24 cellular contexts compared by ENCODE assay signal in genomic region chr7:40873248-40873647, GRCh38.
"Had no signal": no experiment of that assay in that cellular context is flagged by ENCODE, and none has a peak within 500 bp of the region (broad histone marks: within the 10 kb centered on the region; RNA-seq: fewer than 3 reads in every experiment).

No MANE protein-coding gene starts in this region.

- ATAC-seq: effector memory CD8-positive, alpha-beta T cell; gastrocnemius medialis; left lung; lower lobe of right lung; natural killer cell treated with Interleukin-12 subunit alpha and Interleukin-12 subunit beta and Interleukin-15 and Interleukin-18, amount 100 ng/mL, for 72 hours; pancreas; right lobe of liver; stimulated activated naive B cell treated with anti-CD40 and anti-IgM and Interleukin-4, amounts not matched to agents 10 μg/mL and 1 μg/mL and 100 μg/mL, for 72 hours had no signal

- H3K27me3 ChIP-seq: esophagus squamous epithelium, gastrocnemius medialis, hepatocyte, left lung, neutrophil, pancreas, right lobe of liver, thyroid gland, vagina had no signal

- H3K36me3 ChIP-seq: esophagus squamous epithelium, gastrocnemius medialis, left lung, lower lobe of right lung, neutrophil, pancreas, right lobe of liver, thyroid gland, vagina had no signal

- H3K27ac ChIP-seq: coronary artery, esophagus squamous epithelium, gastrocnemius medialis, hepatocyte, left lung, lower lobe of right lung, neutrophil, pancreas, right lobe of liver, thyroid gland, vagina had no signal

- H3K9me3 ChIP-seq: neutrophil, pancreas, right lobe of liver, thyroid gland, vagina had no signal

- H3K4me3 ChIP-seq: coronary artery, esophagus squamous epithelium, gastrocnemius medialis, hepatocyte, left lung, lower lobe of right lung, pancreas, right lobe of liver, thyroid gland, vagina had no signal

- H3K4me1 ChIP-seq: esophagus squamous epithelium, gastrocnemius medialis, left lung, lower lobe of right lung, pancreas, right lobe of liver, thyroid gland, vagina had no signal

- DNase-seq: dermis blood vessel endothelial cell; effector memory CD8-positive, alpha-beta T cell; erythroblast; esophagus squamous epithelium; gastrocnemius medialis; head of caudate nucleus; kidney; left lung; lower lobe of right lung; naive B cell; pancreas; retina; right lobe of liver; small intestine; stimulated activated CD4-positive, alpha-beta T cell treated with anti-CD3 and anti-CD28 coated beads, Interleukin-15, amount 100 ng/mL, for 24 hours; stimulated activated CD4-positive, alpha-beta T cell treated with anti-CD3 and anti-CD28 coated beads, Interleukin-2, amount 100 ng/mL, for 48 hours; stimulated activated naive B cell treated with anti-CD40 and anti-IgM and Interleukin-4, amounts not matched to agents 10 μg/mL and 1 μg/mL and 100 μg/mL, for 72 hours; thyroid gland; trophoblast cell had no signal
